In the genomic region with DNA sequence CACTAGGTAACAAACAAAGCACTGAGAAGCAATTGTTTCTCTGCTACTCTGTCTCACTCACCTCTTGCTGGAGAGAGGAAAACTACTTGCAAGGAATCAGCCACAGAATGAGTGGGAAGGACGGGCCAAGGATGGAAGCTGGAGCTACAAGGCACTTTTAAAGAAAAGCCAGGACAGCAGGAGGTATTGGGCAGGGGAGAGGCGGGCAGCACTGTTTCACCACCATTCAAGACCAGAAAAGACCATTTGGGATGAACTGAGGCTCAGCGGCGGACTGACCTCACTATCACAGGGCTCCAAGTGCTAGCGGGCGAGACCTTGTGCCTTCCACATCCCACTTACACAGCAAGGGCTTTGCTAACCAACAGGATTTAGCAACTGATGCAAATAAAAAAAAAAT, we compare ENCODE assay signal across 23 cellular contexts.
DNase-seq lines count a peak whose midpoint lies in the region; ATAC-seq lines count a peak whose summit lies in the region.
"Had no signal": no experiment of that assay in that cellular context is flagged by ENCODE, and none has a peak within 500 bp of the region (broad histone marks: within the 10 kb centered on the region; RNA-seq: fewer than 3 reads in every experiment).

No MANE protein-coding gene starts in this region.

- H3K4me1 Mint-ChIP-seq in activated naive CD4-positive, alpha-beta T cell treated with anti-CD3 and anti-CD28 coated beads, Interleukin-2, amount 50 U/mL, for 24 hours = peaks cover 82% of the 10 kb centered on the region
- peaks cover 25% of the 10 kb centered on the region for H3K4me1 Mint-ChIP-seq in activated T-helper 17 cell treated with anti-CD3 and anti-CD28 coated beads, Interleukin-2, amount 50 U/mL, for 72 hours
- H3K4me1 Mint-ChIP-seq: IgD-negative memory B cell had no signal

- no peak for DNase-seq in activated naive CD4-positive, alpha-beta T cell (lab: John Stamatoyannopoulos, UW)
- DNase-seq in left kidney (ENCODE audit: low read depth, low spot score) (peak; percentile 20), globus pallidus (ENCODE audit: low spot score) (no peak), NCI-H524 (lab: John Stamatoyannopoulos, UW) (no peak)
- DNase-seq: activated CD4-positive, alpha-beta T cell treated with anti-CD3 and anti-CD28 coated beads for 48 hours; activated CD8-positive, alpha-beta memory T cell treated with anti-CD3 and anti-CD28 coated beads, Interleukin-2, amount 50 U/mL, for 4 hours; activated naive CD4-positive, alpha-beta T cell treated with anti-CD3 and anti-CD28 coated beads, Interleukin-2, amount 50 U/mL, for 16 hours; GF-D8; HFFc6; kidney glomerular epithelial cell; NCI-H1105; NCI-H1930; retina; small intestine; stimulated activated CD4-positive, alpha-beta T cell treated with anti-CD3 and anti-CD28 coated beads, Interleukin-1b, Interleukin-23, amount 100 ng/mL, for 48 hours; testis; uterus had no signal

- peak overlapping the region; percentile 90 for H3K27ac Mint-ChIP-seq in activated naive CD4-positive, alpha-beta T cell treated with anti-CD3 and anti-CD28 coated beads, Interleukin-2, amount 50 U/mL, for 24 hours
- no peak overlapping the region for H3K27ac Mint-ChIP-seq in activated T-helper 17 cell treated with anti-CD3 and anti-CD28 coated beads, Interleukin-2, amount 50 U/mL, for 72 hours
- H3K27ac Mint-ChIP-seq: HFFc6, IgD-negative memory B cell had no signal

- ATAC-seq in activated T-helper 17 cell treated with anti-CD3 and anti-CD28 coated beads, Interleukin-2, amount 50 U/mL, for 72 hours (replicated peaks) = no peak
- ATAC-seq in HG03139 (IDR thresholded peaks at IDR 0.05; ENCODE audit: unreplicated experiment) = no peak

- peaks cover 31% of the 10 kb centered on the region for H3K36me3 Mint-ChIP-seq in activated naive CD4-positive, alpha-beta T cell treated with anti-CD3 and anti-CD28 coated beads, Interleukin-2, amount 50 U/mL, for 24 hours
- peaks cover 68% of the 10 kb centered on the region for H3K36me3 Mint-ChIP-seq in activated T-helper 17 cell treated with anti-CD3 and anti-CD28 coated beads, Interleukin-2, amount 50 U/mL, for 72 hours (ENCODE audit: low read depth)

- no peaks in the 10 kb centered on the region for H3K9me3 Mint-ChIP-seq in activated naive CD4-positive, alpha-beta T cell treated with anti-CD3 and anti-CD28 coated beads, Interleukin-2, amount 50 U/mL, for 24 hours
- no peaks in the 10 kb centered on the region for H3K9me3 Mint-ChIP-seq in activated T-helper 17 cell treated with anti-CD3 and anti-CD28 coated beads, Interleukin-2, amount 50 U/mL, for 72 hours
- H3K9me3 Mint-ChIP-seq: central memory CD8-positive, alpha-beta T cell; HFFc6; IgD-negative memory B cell; T-helper 1 cell treated with Interleukin-12 subunit alpha and Interleukin-12 subunit beta and Interleukin-4 antibody, amounts not matched to agents 30 μg/mL and 1 μg/mL, for 36 hours had no signal

- peak overlapping the region; percentile 54 for H3K4me3 Mint-ChIP-seq in activated naive CD4-positive, alpha-beta T cell treated with anti-CD3 and anti-CD28 coated beads, Interleukin-2, amount 50 U/mL, for 24 hours
- H3K4me3 Mint-ChIP-seq in activated T-helper 17 cell treated with anti-CD3 and anti-CD28 coated beads, Interleukin-2, amount 50 U/mL, for 72 hours = peak overlapping the region; percentile 56
- H3K4me3 Mint-ChIP-seq: central memory CD8-positive, alpha-beta T cell; HFFc6; T-helper 1 cell treated with Interleukin-12 subunit alpha and Interleukin-12 subunit beta and Interleukin-4 antibody, amounts not matched to agents 30 μg/mL and 1 μg/mL, for 36 hours had no signal

- no peaks in the 10 kb centered on the region for H3K27me3 Mint-ChIP-seq in activated naive CD4-positive, alpha-beta T cell treated with anti-CD3 and anti-CD28 coated beads, Interleukin-2, amount 50 U/mL, for 24 hours
- H3K27me3 Mint-ChIP-seq in activated T-helper 17 cell treated with anti-CD3 and anti-CD28 coated beads, Interleukin-2, amount 50 U/mL, for 72 hours = no peaks in the 10 kb centered on the region
- H3K27me3 Mint-ChIP-seq: central memory CD8-positive, alpha-beta T cell; IgD-negative memory B cell had no signal
